8 cellular contexts compared by ENCODE assay signal in genomic region chr1:171841931-171842723, GRCh38. TPM values are rescaled to one million over a fixed set of nuclear protein-coding genes. Genes with fewer than 3 reads are reported as not detected.
DNase-seq lines count a peak whose midpoint lies in the region; ATAC-seq lines count a peak whose summit lies in the region.

No MANE protein-coding gene starts in this region.

- DNase-seq in activated CD4-positive, alpha-beta T cell treated with anti-CD3 and anti-CD28 coated beads for 36 hours = peak; percentile 18
- DNase-seq in activated CD4-positive, alpha-beta T cell treated with anti-CD3 and anti-CD28 coated beads for 48 hours = no peak
- DNase-seq in SJCRH30 (peak; percentile 51 to 68), cerebellar nuclear complex (lab: John Stamatoyannopoulos, UW) (peak; percentile 10 to 34), dermis blood vessel endothelial cell (no peak), SKM-1 treated with dmso at 0.1 percent for 144 hours (lab: John Stamatoyannopoulos, UW; ENCODE audit: unreplicated experiment) (no peak)

- H3K4me3 ChIP-seq in SJCRH30 = peak overlapping the region; percentile 86

- H3K36me3 ChIP-seq in SJCRH30 = no peaks in the 10 kb centered on the region

- H3K4me1 ChIP-seq in SJCRH30 = no peaks in the 10 kb centered on the region

- H3K9me3 ChIP-seq in SJCRH30 (replicated peaks) = no peaks in the 10 kb centered on the region

- H3K27me3 ChIP-seq in SJCRH30 = no peaks in the 10 kb centered on the region
- H3K27me3 ChIP-seq in layer of hippocampus (ENCODE audit: control insufficient read depth, insufficient read depth, low read length) = no peaks in the 10 kb centered on the region

- POLR2A ChIA-PET in activated CD4-positive, alpha-beta T cell treated with anti-CD3 and anti-CD28 coated beads for 36 hours (lab: Charles Lee) = interaction anchor here (1.2 kb wide), 1 partner anchor 100 kb away, joined by 3 read pairs; the partner anchor contains the start of gene VAMP4

- H3K27ac ChIP-seq in SJCRH30 = peak overlapping the region; percentile 43; the same call in 1 of the 2 replicates
- peak overlapping the region; percentile 94 for H3K27ac ChIP-seq in layer of hippocampus (ENCODE audit: low read depth, low read length)

- ATAC-seq in activated CD4-positive, alpha-beta T cell treated with anti-CD3 and anti-CD28 coated beads for 36 hours = peak; percentile 2
- peak; percentile 38 for ATAC-seq in stimulated activated memory B cell treated with anti-CD40 and anti-IgM and Interleukin-4, amounts not matched to agents 10 μg/mL and 1 μg/mL and 100 μg/mL, for 72 hours

- H3K27me3 Mint-ChIP-seq in activated CD4-positive, alpha-beta T cell treated with anti-CD3 and anti-CD28 coated beads for 36 hours = peaks cover 17% of the 10 kb centered on the region
- H3K27me3 Mint-ChIP-seq in stimulated activated memory B cell treated with anti-CD40 and anti-IgM and Interleukin-4, amounts not matched to agents 10 μg/mL and 1 μg/mL and 100 μg/mL, for 72 hours = peaks cover 18% of the 10 kb centered on the region

- no peaks in the 10 kb centered on the region for H3K9me3 Mint-ChIP-seq in activated CD4-positive, alpha-beta T cell treated with anti-CD3 and anti-CD28 coated beads for 36 hours (ENCODE audit: low read depth)
- H3K9me3 Mint-ChIP-seq in stimulated activated memory B cell treated with anti-CD40 and anti-IgM and Interleukin-4, amounts not matched to agents 10 μg/mL and 1 μg/mL and 100 μg/mL, for 72 hours = no peaks in the 10 kb centered on the region

- H3K4me1 Mint-ChIP-seq in activated CD4-positive, alpha-beta T cell treated with anti-CD3 and anti-CD28 coated beads for 36 hours = peaks cover 14% of the 10 kb centered on the region
- peaks cover 22% of the 10 kb centered on the region for H3K4me1 Mint-ChIP-seq in stimulated activated memory B cell treated with anti-CD40 and anti-IgM and Interleukin-4, amounts not matched to agents 10 μg/mL and 1 μg/mL and 100 μg/mL, for 72 hours

- CTCF ChIA-PET in activated CD4-positive, alpha-beta T cell treated with anti-CD3 and anti-CD28 coated beads for 36 hours (lab: Charles Lee) = interaction anchor here (0.6 to 1.7 kb wide), 12 partner anchors 15 to 617 kb away, joined by 3 to 5 read pairs (median 3); no protein-coding TSS in a partner anchor

- H3K27ac Mint-ChIP-seq in activated CD4-positive, alpha-beta T cell treated with anti-CD3 and anti-CD28 coated beads for 36 hours = peak overlapping the region; percentile 77
- peak overlapping the region; percentile 30 for H3K27ac Mint-ChIP-seq in stimulated activated memory B cell treated with anti-CD40 and anti-IgM and Interleukin-4, amounts not matched to agents 10 μg/mL and 1 μg/mL and 100 μg/mL, for 72 hours

- H3K4me3 Mint-ChIP-seq in activated CD4-positive, alpha-beta T cell treated with anti-CD3 and anti-CD28 coated beads for 36 hours = peak overlapping the region; percentile 84
- H3K4me3 Mint-ChIP-seq in stimulated activated memory B cell treated with anti-CD40 and anti-IgM and Interleukin-4, amounts not matched to agents 10 μg/mL and 1 μg/mL and 100 μg/mL, for 72 hours = peak overlapping the region; percentile 78

- H3K36me3 Mint-ChIP-seq in activated CD4-positive, alpha-beta T cell treated with anti-CD3 and anti-CD28 coated beads for 36 hours (ENCODE audit: low read depth) = no peaks in the 10 kb centered on the region
- no peaks in the 10 kb centered on the region for H3K36me3 Mint-ChIP-seq in stimulated activated memory B cell treated with anti-CD40 and anti-IgM and Interleukin-4, amounts not matched to agents 10 μg/mL and 1 μg/mL and 100 μg/mL, for 72 hours

- intact Hi-C loops in activated CD4-positive, alpha-beta T cell treated with anti-CD3 and anti-CD28 coated beads for 36 hours (cut with DNase I, micrococcal nuclease) = loop anchor here (1.0 to 5.0 kb wide), 8 partner anchors 25 to 1950 kb away; partner anchors contain the start of genes METTL13 (in 2 of the 2), VAMP4 (in 2 of the 2) and SCYL3 (in 1 of the 2)

RNA-seq across cellular contexts. Expression of gene DNM3, which starts 0.8 kb away (rescaled TPM):
- 1 to 10 TPM; 1.1 to 1.4 TPM for total RNA-seq in activated CD4-positive, alpha-beta T cell treated with anti-CD3 and anti-CD28 coated beads for 36 hours
- total RNA-seq in SJCRH30 (2014; rRNA removed; shearing (Covaris generic)) = 12.1 and 13.7 TPM in 2 replicates
- 4.2 and 8.2 TPM in 2 replicates for total RNA-seq in dermis blood vessel endothelial cell

Comparison
In these comparisons a context has a peak if more than half of its experiments do, and no peak if none do; other contexts are left out.
1. DNase-seq: peak in activated CD4-positive, alpha-beta T cell treated with anti-CD3 and anti-CD28 coated beads for 36 hours (single experiment), SJCRH30 (2 of 2) and cerebellar nuclear complex (2 of 2); none in activated CD4-positive, alpha-beta T cell treated with anti-CD3 and anti-CD28 coated beads for 48 hours (single experiment), dermis blood vessel endothelial cell (single experiment) and SKM-1 treated with dmso at 0.1 percent for 144 hours (single experiment).